In the genomic region with DNA sequence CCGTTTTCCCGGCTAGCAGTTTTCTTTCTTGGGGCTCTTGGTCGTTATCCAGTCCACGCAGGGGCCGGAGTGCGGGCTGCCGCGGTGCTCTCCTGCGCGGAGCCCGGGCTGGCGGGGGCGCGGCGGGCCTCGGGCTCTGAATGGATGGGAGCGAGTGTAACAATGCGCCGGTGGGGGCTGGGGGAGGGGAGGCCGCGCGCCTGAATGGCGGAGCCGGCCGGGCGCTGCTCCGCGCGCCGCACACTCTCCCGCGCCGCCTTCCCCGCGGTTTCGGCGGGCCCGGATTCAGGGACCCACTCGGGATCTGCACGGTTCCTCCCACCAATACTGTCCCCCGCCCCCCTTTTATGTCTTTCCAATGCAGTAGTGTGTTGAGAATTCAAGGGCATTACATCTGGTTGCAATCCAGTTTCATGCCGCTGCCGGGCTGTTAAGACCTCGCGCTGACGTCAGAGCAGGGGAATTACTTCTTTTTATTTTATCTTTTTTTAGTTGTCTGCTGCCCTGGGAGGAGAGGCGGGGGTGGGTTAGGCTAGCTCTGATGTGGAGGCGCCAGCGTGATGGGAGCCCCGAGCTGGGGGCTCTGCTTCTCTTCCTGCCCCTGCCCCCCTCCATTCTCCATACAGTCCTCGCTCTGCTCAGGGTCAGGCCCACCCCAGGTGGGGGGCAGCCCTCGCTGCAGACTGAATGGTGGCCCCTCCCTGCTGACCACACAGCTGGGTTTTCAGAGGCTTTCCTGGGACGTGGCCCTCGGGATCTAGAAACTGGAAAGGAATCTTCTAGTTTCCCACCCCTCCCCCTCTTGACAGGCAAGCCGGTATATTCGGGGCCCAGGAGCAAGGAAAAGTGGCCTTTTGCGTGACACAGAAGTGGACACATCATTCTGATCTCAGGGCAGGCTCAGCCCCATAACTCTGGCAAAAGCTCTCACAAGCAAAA, we compare ENCODE assay signal across 8 cellular contexts. TPM values are rescaled to one million over a fixed set of nuclear protein-coding genes. Genes with fewer than 3 reads are reported as not detected.
DNase-seq lines count a peak whose midpoint lies in the region; ATAC-seq, FAIRE-seq and TF ChIP-seq lines count a peak whose summit lies in the region.

No MANE protein-coding gene starts in this region.

- peak overlapping the region; percentile 69 for H3K4me3 ChIP-seq in NB4 (ENCODE audit: low read depth, low read length)
- peak overlapping the region; percentile 72 for H3K4me3 ChIP-seq in coronary artery
- H3K4me3 ChIP-seq in HepG2 (replicated peaks in 1 of 3; ENCODE audit: insufficient read depth in 1 of 3, low read depth in 2 of 3, low read length in 3 of 3): peak overlapping the region; percentile 90 to 96 (median 95)

- CTCF ChIA-PET in HepG2 (lab: Yijun Ruan, JAX; ENCODE audit: low intra/inter-chr PET ratio, low total read pairs): no interaction called here

- H3K27ac ChIP-seq in coronary artery (peak overlapping the region; percentile 70 to 82), HepG2 (ENCODE audit: extremely low read length, insufficient read depth, low read length) (peak overlapping the region; percentile 82)

- no peak overlapping the region for H2AFZ ChIP-seq in HepG2 (ENCODE audit: low read length)

- intact Hi-C loops in HepG2 (cut with micrococcal nuclease; ENCODE audit: unreplicated experiment): loop anchor here (5.0 kb wide), 1 partner anchor 34 kb away; no protein-coding TSS in a partner anchor

- peak; percentile 20 for ATAC-seq in GM21717 (IDR thresholded peaks at IDR 0.05; ENCODE audit: unreplicated experiment)
- ATAC-seq in HepG2: peak; percentile 75

- peaks cover 31% of the 10 kb centered on the region for H4K20me1 ChIP-seq in HepG2 (ENCODE audit: insufficient read depth, low read length)

- peaks cover 50% of the 10 kb centered on the region for H3K4me1 ChIP-seq in HepG2 (ENCODE audit: insufficient read depth, low read length)

- no peak for TF ChIP-seq EP300 in HepG2 (IDR thresholded peaks at IDR 0.05; ENCODE audit: low read depth in 2 of 2, low read length in 2 of 2)
- TF ChIP-seq EP300 in HepG2 (CRISPR knock-in tag; IDR thresholded peaks at IDR 0.05; ENCODE audit: borderline replicate concordance): no peak

- TF ChIP-seq POLR2A in NB4 (IDR thresholded peaks at IDR 0.05; ENCODE audit: extremely low read depth, insufficient read length) (no peak), HepG2 (IDR thresholded peaks at IDR 0.05; ENCODE audit: insufficient read depth in 1 of 2, low read depth in 2 of 2, low read length in 2 of 2) (0 out of 4 replicates have a peak, but pooled peaks of 1 of the 2 experiments have one; percentile 25)

- in situ Hi-C loops in Caki2 (cut with HindIII; ENCODE audit: low pct_unique_long_range_greater_than_20kb, low sequenced_read_pairs) (no loop called here), HepG2 (cut with HindIII; ENCODE audit: extremely low pct_ligation_motif_present, low pct_unique_long_range_greater_than_20kb) (loop anchor here (5.0 kb wide), 1 partner anchor 39 kb away; no protein-coding TSS in a partner anchor)

- no peaks in the 10 kb centered on the region for H3K9me3 ChIP-seq in HepG2 (ENCODE audit: low read length)

- no peak for FAIRE-seq in HepG2 (lab: Jason Lieb, UNC)

- no peak for TF ChIP-seq CTCF in NB4 (IDR thresholded peaks at IDR 0.05; ENCODE audit: low read depth, low read length)
- TF ChIP-seq CTCF in coronary artery (IDR thresholded peaks at IDR 0.05): no peak
- no peak for TF ChIP-seq CTCF in HepG2 (CRISPR knock-in tag; IDR thresholded peaks at IDR 0.05)

- no peaks in the 10 kb centered on the region; a peak in 1 of 5 replicates for H3K27me3 ChIP-seq in HepG2 (ENCODE audit: control insufficient read depth in 1 of 2, insufficient read depth in 2 of 2, low read length in 2 of 2)

- POLR2A ChIA-PET in HepG2 (lab: Yijun Ruan, JAX): interaction anchor here (0.9 to 4.8 kb wide), 3 partner anchors 8 to 14 kb away, joined by 4 to 40 read pairs (median 4); no protein-coding TSS in a partner anchor

- DNase-seq in Caki2 (ENCODE audit: low read depth): peak; percentile 64
- peak; percentile 72 for DNase-seq in NB4 (ENCODE audit: low read depth)
- DNase-seq in activated CD4-positive, alpha-beta T cell treated with anti-CD3 and anti-CD28 coated beads for 24 hours (ENCODE audit: low read depth in 2 of 2): peak; percentile 49 to 56
- no peak for DNase-seq in coronary artery (ENCODE audit: low spot score)
- DNase-seq in HepG2 (ENCODE audit: low spot score): no peak
- DNase-seq in stimulated activated CD4-positive, alpha-beta T cell treated with anti-CD3 and anti-CD28 coated beads, Interleukin-2, amount 100 ng/mL, for 48 hours: peak; percentile 53 to 55
- no peak for DNase-seq in GF-D8 (lab: John Stamatoyannopoulos, UW)

- H3K79me2 ChIP-seq in HepG2 (ENCODE audit: insufficient read depth, low read length): peaks cover 53% of the 10 kb centered on the region

- no peak for TF ChIP-seq RAD21 in HepG2 (CRISPR knock-in tag; IDR thresholded peaks at IDR 0.05)

- H3K4me2 ChIP-seq in HepG2 (ENCODE audit: low read depth, low read length): peak overlapping the region; percentile 90

- WGBS in HepG2 (ENCODE audit: low lambda C conversion rate): 7% methylated on average over 26 of the region's 57 CpGs

- BruUV-seq in HepG2 (replicated peaks; lab: Mats Ljungman, UMichigan): no TSS peak

- peak overlapping the region; percentile 82 for H3K9ac ChIP-seq in HepG2 (ENCODE audit: insufficient read depth, low read depth, low read length)

- no peaks in the 10 kb centered on the region; a peak in 2 of 5 replicates for H3K36me3 ChIP-seq in HepG2 (replicated peaks in 1 of 2; ENCODE audit: control insufficient read depth in 1 of 2, insufficient read depth in 2 of 2, low read length in 2 of 2)

TF ChIP-seq in HepG2, 621 proteins besides CTCF, POLR2A, EP300 and RAD21 (continues in another document):
- TF ChIP-seq ZNF383 (CRISPR knock-in tag; IDR thresholded peaks at IDR 0.05; ENCODE audit: borderline replicate concordance) (no peak), ZNF75D (CRISPR knock-in tag; IDR thresholded peaks at IDR 0.05; ENCODE audit: borderline replicate concordance) (no peak), ZFY (CRISPR knock-in tag; IDR thresholded peaks at IDR 0.05) (peak; percentile 42), AGO1 (IDR thresholded peaks at IDR 0.05; ENCODE audit: low read depth, low read length, poor library complexity, severe bottlenecking) (no peak)
- TF ChIP-seq, protein P1, sequence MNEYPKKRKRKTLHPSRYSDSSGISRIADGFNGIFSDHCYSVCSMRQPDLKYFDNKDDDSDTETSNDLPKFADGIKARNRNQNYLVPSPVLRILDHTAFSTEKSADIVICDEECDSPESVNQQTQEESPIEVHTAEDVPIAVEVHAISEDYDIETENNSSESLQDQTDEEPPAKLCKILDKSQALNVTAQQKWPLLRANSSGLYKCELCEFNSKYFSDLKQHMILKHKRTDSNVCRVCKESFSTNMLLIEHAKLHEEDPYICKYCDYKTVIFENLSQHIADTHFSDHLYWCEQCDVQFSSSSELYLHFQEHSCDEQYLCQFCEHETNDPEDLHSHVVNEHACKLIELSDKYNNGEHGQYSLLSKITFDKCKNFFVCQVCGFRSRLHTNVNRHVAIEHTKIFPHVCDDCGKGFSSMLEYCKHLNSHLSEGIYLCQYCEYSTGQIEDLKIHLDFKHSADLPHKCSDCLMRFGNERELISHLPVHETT (CRISPR knock-in tag; conservative IDR thresholded peaks at IDR 0.05): no peak
- TF ChIP-seq, protein P2, sequence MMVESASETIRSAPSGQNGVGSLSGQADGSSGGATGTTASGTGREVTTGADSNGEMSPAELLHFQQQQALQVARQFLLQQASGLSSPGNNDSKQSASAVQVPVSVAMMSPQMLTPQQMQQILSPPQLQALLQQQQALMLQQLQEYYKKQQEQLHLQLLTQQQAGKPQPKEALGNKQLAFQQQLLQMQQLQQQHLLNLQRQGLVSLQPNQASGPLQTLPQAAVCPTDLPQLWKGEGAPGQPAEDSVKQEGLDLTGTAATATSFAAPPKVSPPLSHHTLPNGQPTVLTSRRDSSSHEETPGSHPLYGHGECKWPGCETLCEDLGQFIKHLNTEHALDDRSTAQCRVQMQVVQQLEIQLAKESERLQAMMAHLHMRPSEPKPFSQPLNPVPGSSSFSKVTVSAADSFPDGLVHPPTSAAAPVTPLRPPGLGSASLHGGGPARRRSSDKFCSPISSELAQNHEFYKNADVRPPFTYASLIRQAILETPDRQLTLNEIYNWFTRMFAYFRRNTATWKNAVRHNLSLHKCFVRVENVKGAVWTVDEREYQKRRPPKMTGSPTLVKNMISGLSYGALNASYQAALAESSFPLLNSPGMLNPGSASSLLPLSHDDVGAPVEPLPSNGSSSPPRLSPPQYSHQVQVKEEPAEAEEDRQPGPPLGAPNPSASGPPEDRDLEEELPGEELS (CRISPR knock-in tag; IDR thresholded peaks at IDR 0.05): no peak

RNA-seq across cellular contexts. Expression of a gene that starts 1.7 kb away (rescaled TPM):
- total RNA-seq in Caki2 (2014; rRNA removed; shearing (Covaris generic); ENCODE audit: low replicate concordance): 7.6 and 14.8 TPM in 2 replicates
- 5.1 and 5.2 TPM in 2 replicates for total RNA-seq in HepG2 (2016; rRNA removed; fragmentation: Illumina TruSeq; extraction: Trizol)
- total RNA-seq in HepG2 (2016; cell fraction: cytosol; rRNA removed; fragmentation: Illumina TruSeq; extraction: Trizol; ENCODE audit: low read depth): 2.6 and 3.4 TPM in 2 replicates
- total RNA-seq in HepG2 (2016; cell fraction: insoluble cytoplasmic fraction; rRNA removed; fragmentation: Illumina TruSeq; extraction: Trizol): 5.2 and 5.4 TPM in 2 replicates
- total RNA-seq in HepG2 (2016; cell fraction: membrane; rRNA removed; fragmentation: Illumina TruSeq; extraction: Trizol): 4.3 and 5.6 TPM in 2 replicates
- 7.2 and 9.2 TPM in 2 replicates for total RNA-seq in HepG2 (2016; cell fraction: nucleus; rRNA removed; fragmentation: Illumina TruSeq; extraction: Trizol)
- polyA plus RNA-seq in HepG2 (2011; rRNA removed): 3.4 and 3.9 TPM in 2 replicates
- polyA plus RNA-seq in HepG2 (2011; cell fraction: cytosol; rRNA removed): 1.9 and 2.7 TPM in 2 replicates
- 15.5 and 22.7 TPM in 2 replicates for polyA plus RNA-seq in HepG2 (2011; cell fraction: nucleus; rRNA removed)
- 6.0 and 9.1 TPM in 2 replicates for polyA plus RNA-seq in HepG2 (2012)
- polyA plus RNA-seq in HepG2 (2016; cell fraction: cytosol; fragmentation: Illumina TruSeq; extraction: Trizol; ENCODE audit: low read depth): 3.8 and 4.7 TPM in 2 replicates
- polyA plus RNA-seq in HepG2 (2016; cell fraction: insoluble cytoplasmic fraction; fragmentation: Illumina TruSeq; extraction: Trizol; ENCODE audit: low read depth): 8.3 and 10.1 TPM in 2 replicates
- 5.1 and 5.2 TPM in 2 replicates for polyA plus RNA-seq in HepG2 (2016; cell fraction: membrane; fragmentation: Illumina TruSeq; extraction: Trizol; ENCODE audit: low read depth)
- polyA plus RNA-seq in HepG2 (2016; cell fraction: nucleus; fragmentation: Illumina TruSeq; extraction: Trizol; ENCODE audit: insufficient read depth, low read depth): 24.6 and 26.3 TPM in 2 replicates
- polyA minus RNA-seq in HepG2 (2011; rRNA and poly(A)+ RNA removed; ENCODE audit: low replicate concordance): 7.4 and 12.2 TPM in 2 replicates
- polyA minus RNA-seq in HepG2 (2011; cell fraction: cytosol; rRNA and poly(A)+ RNA removed): 6.2 and 6.7 TPM in 2 replicates
- polyA minus RNA-seq in HepG2 (2011; cell fraction: nucleus; rRNA and poly(A)+ RNA removed): 9.0 and 12.1 TPM in 2 replicates

Comparison
In these comparisons a context has a peak if more than half of its experiments do, and no peak if none do; other contexts are left out.
1. DNase-seq: peak in Caki2 (single experiment), NB4 (single experiment), activated CD4-positive, alpha-beta T cell treated with anti-CD3 and anti-CD28 coated beads for 24 hours (2 of 2) and stimulated activated CD4-positive, alpha-beta T cell treated with anti-CD3 and anti-CD28 coated beads, Interleukin-2, amount 100 ng/mL, for 48 hours (2 of 2); none in coronary artery (single experiment), HepG2 (single experiment) and GF-D8 (single experiment).
2. Peak in every context shown above with its lines, with median percentiles within 50 percentile points of each other: H3K4me3 ChIP-seq.